In the genomic region with DNA sequence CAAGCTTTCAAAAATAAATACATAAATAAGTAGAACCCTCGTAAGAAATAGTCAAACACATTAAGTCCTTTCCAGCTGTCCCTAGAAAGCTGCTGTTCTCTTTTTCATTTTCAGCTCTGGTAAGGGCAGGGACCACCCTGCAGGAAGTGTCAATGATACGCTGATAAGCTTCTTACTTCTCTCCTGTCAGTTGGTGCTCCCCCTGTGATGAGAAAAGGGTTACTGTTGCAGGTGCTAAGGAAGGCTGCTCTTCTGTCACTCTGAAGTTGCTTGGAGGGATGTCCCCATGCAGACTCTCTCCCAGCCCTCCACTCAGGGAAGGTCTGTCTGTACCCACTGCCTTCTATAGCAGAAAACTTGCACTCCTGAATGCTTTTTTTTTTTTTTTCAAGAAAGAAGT, we compare ENCODE assay signal across 1 cellular context.
TF ChIP-seq lines count a peak whose summit lies in the region.

No MANE protein-coding gene starts in this region.

TF ChIP-seq in K562, 482 proteins besides CTCF, POLR2A, EP300 and RAD21 (continues in another document):
- TF ChIP-seq NFYB (IDR thresholded peaks at IDR 0.05; ENCODE audit: extremely low read depth, insufficient read length) (no peak), PTBP1 (IDR thresholded peaks at IDR 0.05; ENCODE audit: low read depth, low read length) (no peak), ZNF384 (IDR thresholded peaks at IDR 0.05; ENCODE audit: low read depth, low read length) (peak; percentile 53; the same call in 1 of the 2 replicates), MAFK (IDR thresholded peaks at IDR 0.05; ENCODE audit: low read length) (no peak), CCNT2 (IDR thresholded peaks at IDR 0.05; ENCODE audit: borderline replicate concordance, extremely low read depth, insufficient read length, low read depth, low read length) (no peak), ZNF143 (CRISPR knock-in tag; IDR thresholded peaks at IDR 0.05) (no peak), ZFP36 (IDR thresholded peaks at IDR 0.05; ENCODE audit: low read depth, low read length, partially characterized antibody) (no peak), ZBTB17 (CRISPR knock-in tag; IDR thresholded peaks at IDR 0.05) (no peak), KLF6 (CRISPR knock-in tag; IDR thresholded peaks at IDR 0.05; ENCODE audit: borderline replicate concordance) (no peak), TAF7 (tag; IDR thresholded peaks at IDR 0.05) (no peak), RCOR1 (IDR thresholded peaks at IDR 0.05; ENCODE audit: borderline replicate concordance in 1 of 2, low read depth in 2 of 2, low read length in 2 of 2) (peak in 1 of 2 experiments; percentile 67; a peak in 1 of 4 replicates), ETV5 (CRISPR knock-in tag; IDR thresholded peaks at IDR 0.05; ENCODE audit: low read depth) (no peak), ZBTB7A (IDR thresholded peaks at IDR 0.05; ENCODE audit: borderline replicate concordance, control insufficient read depth, low read depth, low read length) (0 out of 2 replicates have a peak, but pooled peaks have one; percentile 35), SAFB2 (IDR thresholded peaks at IDR 0.05; ENCODE audit: borderline replicate concordance, low read depth, low read length, severe bottlenecking) (no peak), NEUROD1 (IDR thresholded peaks at IDR 0.05; ENCODE audit: borderline replicate concordance, low read depth, low read length, partially characterized antibody) (no peak), NBN (IDR thresholded peaks at IDR 0.05; ENCODE audit: low read depth) (0 out of 2 replicates have a peak, but pooled peaks have one; percentile 49), EP400 (IDR thresholded peaks at IDR 0.05) (no peak; the same call in 1 of the 2 replicates), CTBP1 (IDR thresholded peaks at IDR 0.05; ENCODE audit: borderline replicate concordance) (peak; percentile 61; the same call in 1 of the 2 replicates), STAG1 (CRISPR knock-in tag; IDR thresholded peaks at IDR 0.05; ENCODE audit: borderline replicate concordance) (no peak), MEIS2 (IDR thresholded peaks at IDR 0.05; ENCODE audit: partially characterized antibody) (peak; percentile 63), MIER1 (IDR thresholded peaks at IDR 0.05; ENCODE audit: low read depth) (no peak), ZNF316 (IDR thresholded peaks at IDR 0.05) (no peak), RFX7 (CRISPR knock-in tag; IDR thresholded peaks at IDR 0.05) (no peak), ZNF253 (CRISPR knock-in tag; conservative IDR thresholded peaks at IDR 0.05) (no peak)
- TF ChIP-seq, protein P1, sequence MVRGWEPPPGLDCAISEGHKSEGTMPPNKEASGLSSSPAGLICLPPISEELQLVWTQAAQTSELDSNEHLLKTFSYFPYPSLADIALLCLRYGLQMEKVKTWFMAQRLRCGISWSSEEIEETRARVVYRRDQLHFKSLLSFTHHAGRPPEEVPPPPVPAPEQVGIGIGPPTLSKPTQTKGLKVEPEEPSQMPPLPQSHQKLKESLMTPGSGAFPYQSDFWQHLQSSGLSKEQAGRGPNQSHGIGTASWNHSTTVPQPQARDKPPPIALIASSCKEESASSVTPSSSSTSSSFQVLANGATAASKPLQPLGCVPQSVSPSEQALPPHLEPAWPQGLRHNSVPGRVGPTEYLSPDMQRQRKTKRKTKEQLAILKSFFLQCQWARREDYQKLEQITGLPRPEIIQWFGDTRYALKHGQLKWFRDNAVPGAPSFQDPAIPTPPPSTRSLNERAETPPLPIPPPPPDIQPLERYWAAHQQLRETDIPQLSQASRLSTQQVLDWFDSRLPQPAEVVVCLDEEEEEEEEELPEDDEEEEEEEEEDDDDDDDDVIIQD (CRISPR knock-in tag; IDR thresholded peaks at IDR 0.05), result no peak
- TF ChIP-seq, protein P2, sequence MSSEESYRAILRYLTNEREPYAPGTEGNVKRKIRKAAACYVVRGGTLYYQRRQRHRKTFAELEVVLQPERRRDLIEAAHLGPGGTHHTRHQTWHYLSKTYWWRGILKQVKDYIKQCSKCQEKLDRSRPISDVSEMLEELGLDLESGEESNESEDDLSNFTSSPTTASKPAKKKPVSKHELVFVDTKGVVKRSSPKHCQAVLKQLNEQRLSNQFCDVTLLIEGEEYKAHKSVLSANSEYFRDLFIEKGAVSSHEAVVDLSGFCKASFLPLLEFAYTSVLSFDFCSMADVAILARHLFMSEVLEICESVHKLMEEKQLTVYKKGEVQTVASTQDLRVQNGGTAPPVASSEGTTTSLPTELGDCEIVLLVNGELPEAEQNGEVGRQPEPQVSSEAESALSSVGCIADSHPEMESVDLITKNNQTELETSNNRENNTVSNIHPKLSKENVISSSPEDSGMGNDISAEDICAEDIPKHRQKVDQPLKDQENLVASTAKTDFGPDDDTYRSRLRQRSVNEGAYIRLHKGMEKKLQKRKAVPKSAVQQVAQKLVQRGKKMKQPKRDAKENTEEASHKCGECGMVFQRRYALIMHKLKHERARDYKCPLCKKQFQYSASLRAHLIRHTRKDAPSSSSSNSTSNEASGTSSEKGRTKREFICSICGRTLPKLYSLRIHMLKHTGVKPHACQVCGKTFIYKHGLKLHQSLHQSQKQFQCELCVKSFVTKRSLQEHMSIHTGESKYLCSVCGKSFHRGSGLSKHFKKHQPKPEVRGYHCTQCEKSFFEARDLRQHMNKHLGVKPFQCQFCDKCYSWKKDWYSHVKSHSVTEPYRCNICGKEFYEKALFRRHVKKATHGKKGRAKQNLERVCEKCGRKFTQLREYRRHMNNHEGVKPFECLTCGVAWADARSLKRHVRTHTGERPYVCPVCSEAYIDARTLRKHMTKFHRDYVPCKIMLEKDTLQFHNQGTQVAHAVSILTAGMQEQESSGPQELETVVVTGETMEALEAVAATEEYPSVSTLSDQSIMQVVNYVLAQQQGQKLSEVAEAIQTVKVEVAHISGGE (CRISPR knock-in tag; IDR thresholded peaks at IDR 0.05), result no peak
- TF ChIP-seq, protein P3, sequence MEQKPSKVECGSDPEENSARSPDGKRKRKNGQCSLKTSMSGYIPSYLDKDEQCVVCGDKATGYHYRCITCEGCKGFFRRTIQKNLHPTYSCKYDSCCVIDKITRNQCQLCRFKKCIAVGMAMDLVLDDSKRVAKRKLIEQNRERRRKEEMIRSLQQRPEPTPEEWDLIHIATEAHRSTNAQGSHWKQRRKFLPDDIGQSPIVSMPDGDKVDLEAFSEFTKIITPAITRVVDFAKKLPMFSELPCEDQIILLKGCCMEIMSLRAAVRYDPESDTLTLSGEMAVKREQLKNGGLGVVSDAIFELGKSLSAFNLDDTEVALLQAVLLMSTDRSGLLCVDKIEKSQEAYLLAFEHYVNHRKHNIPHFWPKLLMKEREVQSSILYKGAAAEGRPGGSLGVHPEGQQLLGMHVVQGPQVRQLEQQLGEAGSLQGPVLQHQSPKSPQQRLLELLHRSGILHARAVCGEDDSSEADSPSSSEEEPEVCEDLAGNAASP (IDR thresholded peaks at IDR 0.05), result no peak
- TF ChIP-seq, protein P4, sequence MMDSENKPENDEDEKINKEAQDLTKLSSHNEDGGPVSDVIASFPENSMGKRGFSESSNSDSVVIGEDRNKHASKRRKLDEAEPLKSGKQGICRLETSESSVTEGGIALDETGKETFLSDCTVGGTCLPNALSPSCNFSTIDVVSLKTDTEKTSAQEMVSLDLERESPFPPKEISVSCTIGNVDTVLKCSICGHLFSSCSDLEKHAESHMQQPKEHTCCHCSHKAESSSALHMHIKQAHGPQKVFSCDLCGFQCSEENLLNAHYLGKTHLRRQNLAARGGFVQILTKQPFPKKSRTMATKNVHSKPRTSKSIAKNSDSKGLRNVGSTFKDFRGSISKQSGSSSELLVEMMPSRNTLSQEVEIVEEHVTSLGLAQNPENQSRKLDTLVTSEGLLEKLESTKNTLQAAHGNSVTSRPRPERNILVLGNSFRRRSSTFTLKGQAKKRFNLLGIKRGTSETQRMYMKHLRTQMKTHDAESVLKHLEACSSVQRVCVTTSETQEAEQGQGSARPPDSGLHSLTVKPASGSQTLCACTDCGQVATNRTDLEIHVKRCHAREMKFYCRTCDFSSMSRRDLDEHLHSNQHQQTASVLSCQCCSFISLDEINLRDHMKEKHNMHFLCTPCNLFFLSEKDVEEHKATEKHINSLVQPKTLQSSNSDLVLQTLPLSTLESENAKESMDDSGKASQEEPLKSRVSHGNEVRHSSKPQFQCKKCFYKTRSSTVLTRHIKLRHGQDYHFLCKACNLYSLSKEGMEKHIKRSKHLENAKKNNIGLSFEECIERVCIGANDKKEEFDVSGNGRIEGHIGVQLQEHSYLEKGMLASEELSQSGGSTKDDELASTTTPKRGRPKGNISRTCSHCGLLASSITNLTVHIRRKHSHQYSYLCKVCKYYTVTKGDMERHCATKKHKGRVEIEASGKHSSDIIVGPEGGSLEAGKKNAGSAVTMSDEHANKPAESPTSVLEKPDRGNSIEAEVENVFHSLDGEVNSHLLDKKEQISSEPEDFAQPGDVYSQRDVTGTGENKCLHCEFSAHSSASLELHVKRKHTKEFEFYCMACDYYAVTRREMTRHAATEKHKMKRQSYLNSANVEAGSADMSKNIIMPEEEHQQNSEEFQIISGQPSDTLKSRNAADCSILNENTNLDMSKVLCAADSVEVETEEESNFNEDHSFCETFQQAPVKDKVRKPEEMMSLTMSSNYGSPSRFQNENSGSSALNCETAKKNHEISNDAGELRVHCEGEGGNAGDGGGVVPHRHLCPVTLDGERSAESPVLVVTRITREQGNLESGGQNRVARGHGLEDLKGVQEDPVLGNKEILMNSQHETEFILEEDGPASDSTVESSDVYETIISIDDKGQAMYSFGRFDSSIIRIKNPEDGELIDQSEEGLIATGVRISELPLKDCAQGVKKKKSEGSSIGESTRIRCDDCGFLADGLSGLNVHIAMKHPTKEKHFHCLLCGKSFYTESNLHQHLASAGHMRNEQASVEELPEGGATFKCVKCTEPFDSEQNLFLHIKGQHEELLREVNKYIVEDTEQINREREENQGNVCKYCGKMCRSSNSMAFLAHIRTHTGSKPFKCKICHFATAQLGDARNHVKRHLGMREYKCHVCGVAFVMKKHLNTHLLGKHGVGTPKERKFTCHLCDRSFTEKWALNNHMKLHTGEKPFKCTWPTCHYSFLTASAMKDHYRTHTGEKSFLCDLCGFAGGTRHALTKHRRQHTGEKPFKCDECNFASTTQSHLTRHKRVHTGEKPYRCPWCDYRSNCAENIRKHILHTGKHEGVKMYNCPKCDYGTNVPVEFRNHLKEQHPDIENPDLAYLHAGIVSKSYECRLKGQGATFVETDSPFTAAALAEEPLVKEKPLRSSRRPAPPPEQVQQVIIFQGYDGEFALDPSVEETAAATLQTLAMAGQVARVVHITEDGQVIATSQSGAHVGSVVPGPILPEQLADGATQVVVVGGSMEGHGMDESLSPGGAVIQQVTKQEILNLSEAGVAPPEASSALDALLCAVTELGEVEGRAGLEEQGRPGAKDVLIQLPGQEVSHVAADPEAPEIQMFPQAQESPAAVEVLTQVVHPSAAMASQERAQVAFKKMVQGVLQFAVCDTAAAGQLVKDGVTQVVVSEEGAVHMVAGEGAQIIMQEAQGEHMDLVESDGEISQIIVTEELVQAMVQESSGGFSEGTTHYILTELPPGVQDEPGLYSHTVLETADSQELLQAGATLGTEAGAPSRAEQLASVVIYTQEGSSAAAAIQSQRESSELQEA (IDR thresholded peaks at IDR 0.05; ENCODE audit: low read depth), result no peak
- TF ChIP-seq, protein P5, sequence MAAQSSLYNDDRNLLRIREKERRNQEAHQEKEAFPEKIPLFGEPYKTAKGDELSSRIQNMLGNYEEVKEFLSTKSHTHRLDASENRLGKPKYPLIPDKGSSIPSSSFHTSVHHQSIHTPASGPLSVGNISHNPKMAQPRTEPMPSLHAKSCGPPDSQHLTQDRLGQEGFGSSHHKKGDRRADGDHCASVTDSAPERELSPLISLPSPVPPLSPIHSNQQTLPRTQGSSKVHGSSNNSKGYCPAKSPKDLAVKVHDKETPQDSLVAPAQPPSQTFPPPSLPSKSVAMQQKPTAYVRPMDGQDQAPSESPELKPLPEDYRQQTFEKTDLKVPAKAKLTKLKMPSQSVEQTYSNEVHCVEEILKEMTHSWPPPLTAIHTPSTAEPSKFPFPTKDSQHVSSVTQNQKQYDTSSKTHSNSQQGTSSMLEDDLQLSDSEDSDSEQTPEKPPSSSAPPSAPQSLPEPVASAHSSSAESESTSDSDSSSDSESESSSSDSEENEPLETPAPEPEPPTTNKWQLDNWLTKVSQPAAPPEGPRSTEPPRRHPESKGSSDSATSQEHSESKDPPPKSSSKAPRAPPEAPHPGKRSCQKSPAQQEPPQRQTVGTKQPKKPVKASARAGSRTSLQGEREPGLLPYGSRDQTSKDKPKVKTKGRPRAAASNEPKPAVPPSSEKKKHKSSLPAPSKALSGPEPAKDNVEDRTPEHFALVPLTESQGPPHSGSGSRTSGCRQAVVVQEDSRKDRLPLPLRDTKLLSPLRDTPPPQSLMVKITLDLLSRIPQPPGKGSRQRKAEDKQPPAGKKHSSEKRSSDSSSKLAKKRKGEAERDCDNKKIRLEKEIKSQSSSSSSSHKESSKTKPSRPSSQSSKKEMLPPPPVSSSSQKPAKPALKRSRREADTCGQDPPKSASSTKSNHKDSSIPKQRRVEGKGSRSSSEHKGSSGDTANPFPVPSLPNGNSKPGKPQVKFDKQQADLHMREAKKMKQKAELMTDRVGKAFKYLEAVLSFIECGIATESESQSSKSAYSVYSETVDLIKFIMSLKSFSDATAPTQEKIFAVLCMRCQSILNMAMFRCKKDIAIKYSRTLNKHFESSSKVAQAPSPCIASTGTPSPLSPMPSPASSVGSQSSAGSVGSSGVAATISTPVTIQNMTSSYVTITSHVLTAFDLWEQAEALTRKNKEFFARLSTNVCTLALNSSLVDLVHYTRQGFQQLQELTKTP (IDR thresholded peaks at IDR 0.05; ENCODE audit: low read depth in 1 of 2, partially characterized antibody in 2 of 2), result peak in 1 of 2 experiments; percentile 15
- TF ChIP-seq, protein P6, sequence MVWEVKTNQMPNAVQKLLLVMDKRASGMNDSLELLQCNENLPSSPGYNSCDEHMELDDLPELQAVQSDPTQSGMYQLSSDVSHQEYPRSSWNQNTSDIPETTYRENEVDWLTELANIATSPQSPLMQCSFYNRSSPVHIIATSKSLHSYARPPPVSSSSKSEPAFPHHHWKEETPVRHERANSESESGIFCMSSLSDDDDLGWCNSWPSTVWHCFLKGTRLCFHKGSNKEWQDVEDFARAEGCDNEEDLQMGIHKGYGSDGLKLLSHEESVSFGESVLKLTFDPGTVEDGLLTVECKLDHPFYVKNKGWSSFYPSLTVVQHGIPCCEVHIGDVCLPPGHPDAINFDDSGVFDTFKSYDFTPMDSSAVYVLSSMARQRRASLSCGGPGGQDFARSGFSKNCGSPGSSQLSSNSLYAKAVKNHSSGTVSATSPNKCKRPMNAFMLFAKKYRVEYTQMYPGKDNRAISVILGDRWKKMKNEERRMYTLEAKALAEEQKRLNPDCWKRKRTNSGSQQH (CRISPR knock-in tag; IDR thresholded peaks at IDR 0.05), result no peak
- TF ChIP-seq, protein P7, sequence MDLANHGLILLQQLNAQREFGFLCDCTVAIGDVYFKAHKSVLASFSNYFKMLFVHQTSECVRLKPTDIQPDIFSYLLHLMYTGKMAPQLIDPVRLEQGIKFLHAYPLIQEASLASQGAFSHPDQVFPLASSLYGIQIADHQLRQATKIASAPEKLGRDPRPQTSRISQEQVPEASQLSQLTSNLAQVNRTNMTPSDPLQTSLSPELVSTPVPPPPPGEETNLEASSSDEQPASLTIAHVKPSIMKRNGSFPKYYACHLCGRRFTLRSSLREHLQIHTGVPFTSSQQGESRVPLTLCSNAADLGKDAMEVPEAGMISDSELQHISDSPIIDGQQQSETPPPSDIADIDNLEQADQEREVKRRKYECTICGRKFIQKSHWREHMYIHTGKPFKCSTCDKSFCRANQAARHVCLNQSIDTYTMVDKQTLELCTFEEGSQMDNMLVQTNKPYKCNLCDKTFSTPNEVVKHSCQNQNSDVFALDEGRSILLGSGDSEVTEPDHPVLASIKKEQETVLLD (IDR thresholded peaks at IDR 0.05), result no peak
- TF ChIP-seq, protein P8, sequence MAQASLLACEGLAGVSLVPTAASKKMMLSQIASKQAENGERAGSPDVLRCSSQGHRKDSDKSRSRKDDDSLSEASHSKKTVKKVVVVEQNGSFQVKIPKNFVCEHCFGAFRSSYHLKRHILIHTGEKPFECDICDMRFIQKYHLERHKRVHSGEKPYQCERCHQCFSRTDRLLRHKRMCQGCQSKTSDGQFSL (CRISPR knock-in tag; IDR thresholded peaks at IDR 0.05), result no peak
- TF ChIP-seq, protein P8 (tag; IDR thresholded peaks at IDR 0.05), result no peak
